Comparison of ENCODE assay signal across 1 cellular context in the genomic region with DNA sequence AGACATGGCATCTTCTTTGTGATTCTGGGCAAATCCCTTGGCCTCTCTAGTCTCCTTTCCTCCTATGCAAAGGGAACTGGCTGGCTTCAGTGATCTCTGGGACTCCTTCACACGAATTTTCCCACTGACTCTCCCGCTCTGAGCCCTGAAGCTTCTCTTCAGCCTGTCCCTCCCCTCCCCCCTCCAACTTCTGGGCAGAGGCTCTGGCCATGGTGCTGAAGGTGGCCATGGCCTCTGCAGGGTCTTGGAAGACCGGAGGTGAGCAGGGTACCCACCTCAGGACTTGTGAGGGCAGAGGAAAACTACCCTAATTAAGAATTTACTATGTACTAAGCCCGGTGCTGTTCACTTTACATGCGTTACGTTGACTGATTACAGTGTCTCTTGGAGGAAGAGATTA.
TF ChIP-seq lines count a peak whose summit lies in the region.

No MANE protein-coding gene starts in this region.

TF ChIP-seq in HepG2, 621 proteins besides CTCF, POLR2A, EP300 and RAD21 (continued from another document):
- TF ChIP-seq, protein P1, sequence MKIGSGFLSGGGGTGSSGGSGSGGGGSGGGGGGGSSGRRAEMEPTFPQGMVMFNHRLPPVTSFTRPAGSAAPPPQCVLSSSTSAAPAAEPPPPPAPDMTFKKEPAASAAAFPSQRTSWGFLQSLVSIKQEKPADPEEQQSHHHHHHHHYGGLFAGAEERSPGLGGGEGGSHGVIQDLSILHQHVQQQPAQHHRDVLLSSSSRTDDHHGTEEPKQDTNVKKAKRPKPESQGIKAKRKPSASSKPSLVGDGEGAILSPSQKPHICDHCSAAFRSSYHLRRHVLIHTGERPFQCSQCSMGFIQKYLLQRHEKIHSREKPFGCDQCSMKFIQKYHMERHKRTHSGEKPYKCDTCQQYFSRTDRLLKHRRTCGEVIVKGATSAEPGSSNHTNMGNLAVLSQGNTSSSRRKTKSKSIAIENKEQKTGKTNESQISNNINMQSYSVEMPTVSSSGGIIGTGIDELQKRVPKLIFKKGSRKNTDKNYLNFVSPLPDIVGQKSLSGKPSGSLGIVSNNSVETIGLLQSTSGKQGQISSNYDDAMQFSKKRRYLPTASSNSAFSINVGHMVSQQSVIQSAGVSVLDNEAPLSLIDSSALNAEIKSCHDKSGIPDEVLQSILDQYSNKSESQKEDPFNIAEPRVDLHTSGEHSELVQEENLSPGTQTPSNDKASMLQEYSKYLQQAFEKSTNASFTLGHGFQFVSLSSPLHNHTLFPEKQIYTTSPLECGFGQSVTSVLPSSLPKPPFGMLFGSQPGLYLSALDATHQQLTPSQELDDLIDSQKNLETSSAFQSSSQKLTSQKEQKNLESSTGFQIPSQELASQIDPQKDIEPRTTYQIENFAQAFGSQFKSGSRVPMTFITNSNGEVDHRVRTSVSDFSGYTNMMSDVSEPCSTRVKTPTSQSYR (CRISPR knock-in tag; IDR thresholded peaks at IDR 0.05; ENCODE audit: borderline replicate concordance): peak; percentile 92
- TF ChIP-seq ZFP36L2 (CRISPR knock-in tag; IDR thresholded peaks at IDR 0.05) (peak; percentile 91; the same call in 1 of the 2 replicates), ZNF558 (CRISPR knock-in tag; IDR thresholded peaks at IDR 0.05; ENCODE audit: borderline replicate concordance) (peak; percentile 60; the same call in 1 of the 2 replicates), ZNF205 (CRISPR knock-in tag; IDR thresholded peaks at IDR 0.05) (no peak), SOX5 (CRISPR knock-in tag; IDR thresholded peaks at IDR 0.05; ENCODE audit: borderline replicate concordance) (peak; percentile 32; the same call in 1 of the 2 replicates), PHF8 (CRISPR knock-in tag; IDR thresholded peaks at IDR 0.05) (0 out of 2 replicates have a peak, but pooled peaks have one; percentile 34), ZNF441 (CRISPR knock-in tag; IDR thresholded peaks at IDR 0.05; ENCODE audit: borderline replicate concordance) (peak; percentile 46; the same call in 1 of the 2 replicates)
